8 cellular contexts compared by ENCODE assay signal in genomic region chr5:109191153-109191558, GRCh38.
DNase-seq lines count a peak whose midpoint lies in the region; ATAC-seq and TF ChIP-seq lines count a peak whose summit lies in the region.

No MANE protein-coding gene starts in this region.

- no peaks in the 10 kb centered on the region for H3K27me3 Mint-ChIP-seq in activated T-cell treated with anti-CD3 and anti-CD28 coated beads, Interleukin-2, amount 50 U/mL, for 72 hours (ENCODE audit: low read depth)

- H3K9me3 Mint-ChIP-seq in activated T-cell treated with anti-CD3 and anti-CD28 coated beads, Interleukin-2, amount 50 U/mL, for 72 hours, result no peaks in the 10 kb centered on the region

- H3K4me3 Mint-ChIP-seq in activated T-cell treated with anti-CD3 and anti-CD28 coated beads, Interleukin-2, amount 50 U/mL, for 72 hours, result no peak overlapping the region

- intact Hi-C loops in posterior vena cava (cut with DNase I), result no loop called here

- H3K4me1 Mint-ChIP-seq in activated T-cell treated with anti-CD3 and anti-CD28 coated beads, Interleukin-2, amount 50 U/mL, for 72 hours (ENCODE audit: low read depth), result peaks cover 5% of the 10 kb centered on the region

- no peak overlapping the region for H3K4me3 ChIP-seq in fibroblast of mammary gland (ENCODE audit: control insufficient read depth, low read depth, low read length)

- DNase-seq in ELF-1 (ENCODE audit: low read depth, low spot score) (peak; percentile 5), NCI-H460 (ENCODE audit: extremely low read depth, low read depth) (peak; percentile 58), fibroblast of mammary gland (ENCODE audit: low read depth) (peak; percentile 75), GM20000 (ENCODE audit: low spot score) (no peak), NCI-H526 treated with DMSO at 0.1 percent for 48 hours (lab: John Stamatoyannopoulos, UW) (no peak), posterior vena cava (ENCODE audit: low spot score) (no peak)
- DNase-seq in activated T-cell treated with anti-CD3 and anti-CD28 coated beads, Interleukin-2, amount 50 U/mL, for 72 hours, result no peak

- no peak overlapping the region for H3K27ac Mint-ChIP-seq in activated T-cell treated with anti-CD3 and anti-CD28 coated beads, Interleukin-2, amount 50 U/mL, for 72 hours

- ATAC-seq in GM21576 (IDR thresholded peaks at IDR 0.05; ENCODE audit: unreplicated experiment), result peak; percentile 73
- no peak for ATAC-seq in activated T-cell treated with anti-CD3 and anti-CD28 coated beads, Interleukin-2, amount 50 U/mL, for 72 hours (replicated peaks in 1 of 2)

- H3K36me3 Mint-ChIP-seq in activated T-cell treated with anti-CD3 and anti-CD28 coated beads, Interleukin-2, amount 50 U/mL, for 72 hours (ENCODE audit: insufficient read depth in 2 of 2), result no peaks in the 10 kb centered on the region

- TF ChIP-seq CTCF in fibroblast of mammary gland (conservative IDR thresholded peaks at IDR 0.05; ENCODE audit: control insufficient read depth, insufficient read depth, low read depth, low read length) (no peak), GM20000 (IDR thresholded peaks at IDR 0.05; ENCODE audit: extremely low read depth, missing control alignments) (no peak)

Comparison
In these comparisons a context has a peak if more than half of its experiments do, and no peak if none do; other contexts are left out.
1. DNase-seq: peak in ELF-1 (single experiment), NCI-H460 (single experiment) and fibroblast of mammary gland (single experiment); none in GM20000 (single experiment), NCI-H526 treated with DMSO at 0.1 percent for 48 hours (single experiment), activated T-cell treated with anti-CD3 and anti-CD28 coated beads, Interleukin-2, amount 50 U/mL, for 72 hours (0 of 2) and posterior vena cava (single experiment).